In the genomic region with DNA sequence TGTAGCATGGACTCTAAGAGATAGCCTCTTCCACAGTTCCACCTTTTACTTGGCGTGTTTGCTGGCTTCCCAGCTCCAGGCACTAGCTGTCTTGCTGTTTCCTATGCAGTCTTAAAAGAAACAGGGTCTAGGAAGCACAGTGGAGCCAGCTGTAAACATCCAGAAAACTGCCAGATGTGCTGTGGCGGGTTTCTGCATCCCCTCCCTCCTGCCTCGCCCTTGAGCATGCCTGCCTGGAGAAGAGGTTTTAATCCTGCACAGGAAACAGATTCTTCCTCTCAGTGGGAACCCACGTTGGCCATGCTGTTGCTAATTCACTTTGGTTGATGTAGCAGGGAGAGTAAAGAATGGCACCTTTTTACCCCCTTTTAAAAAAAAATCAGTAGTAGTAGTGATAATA, we compare ENCODE assay signal across 17 cellular contexts.
A peak's percentile ranks its signal among the peaks of the same experiment; 100 is the strongest.
DNase-seq lines count a peak whose midpoint lies in the region; ATAC-seq, FAIRE-seq and TF ChIP-seq lines count a peak whose summit lies in the region.
"Had no signal": no experiment of that assay in that cellular context is flagged by ENCODE, and none has a peak within 500 bp of the region (broad histone marks: within the 10 kb centered on the region; RNA-seq: fewer than 3 reads in every experiment).

No MANE protein-coding gene starts in this region.

- no peaks in the 10 kb centered on the region for H3K79me2 ChIP-seq in neural progenitor cell (ENCODE audit: low read depth)

- H3K4me1 ChIP-seq in neural progenitor cell (peaks cover 6% of the 10 kb centered on the region), right lobe of liver (peaks cover 0 to 15% (median 0%) of the 10 kb centered on the region in 4 donors)
- H3K4me1 ChIP-seq: BLaER1, Caco-2 had no signal

- H3K4me3 ChIP-seq in bronchial epithelial cell (ENCODE audit: low read depth, low read length) (no peak overlapping the region), neural progenitor cell (no peak overlapping the region), right lobe of liver (no peak overlapping the region)
- H3K4me3 ChIP-seq: BLaER1, GM12878, K562 had no signal

- H3K4me2 ChIP-seq in neural progenitor cell, result no peak overlapping the region
- H3K4me2 ChIP-seq: BLaER1 had no signal

- DNase-seq in GDM1 (lab: John Stamatoyannopoulos, UW) (peak; percentile 52), Kasumi-1 (lab: John Stamatoyannopoulos, UW) (peak; percentile 21 to 38), bronchial epithelial cell (ENCODE audit: low read depth) (no peak), neural progenitor cell (ENCODE audit: low spot score) (peak; percentile 9), right lobe of liver (no peak), nephron progenitor cell (no peak)
- DNase-seq: AML-193; Caco-2; CD8-positive, alpha-beta memory T cell; DMS53; HCEC 1CT; HFFc6 had no signal

- H3K9me3 Mint-ChIP-seq in neural progenitor cell (no peaks in the 10 kb centered on the region), nephron progenitor cell (no peaks in the 10 kb centered on the region)
- H3K9me3 Mint-ChIP-seq: CD8-positive, alpha-beta memory T cell; HFFc6 had no signal

- H3K4me1 Mint-ChIP-seq in neural progenitor cell, result peaks cover 5% of the 10 kb centered on the region
- peaks cover 14% of the 10 kb centered on the region for H3K4me1 Mint-ChIP-seq in nephron progenitor cell
- H3K4me1 Mint-ChIP-seq: CD8-positive, alpha-beta memory T cell had no signal

- H3K9ac ChIP-seq in neural progenitor cell, result no peak overlapping the region
- H3K9ac ChIP-seq: BLaER1 had no signal

- H3K36me3 Mint-ChIP-seq in neural progenitor cell (no peaks in the 10 kb centered on the region), nephron progenitor cell (ENCODE audit: low read depth) (no peaks in the 10 kb centered on the region)
- H3K36me3 Mint-ChIP-seq: CD8-positive, alpha-beta memory T cell had no signal

- no peaks in the 10 kb centered on the region for H3F3A ChIP-seq in neural progenitor cell (ENCODE audit: low read depth)

- no peaks in the 10 kb centered on the region for H3K9me3 ChIP-seq in neural progenitor cell (ENCODE audit: low read depth)
- H3K9me3 ChIP-seq in right lobe of liver, result no peaks in the 10 kb centered on the region
- H3K9me3 ChIP-seq: BLaER1, Caco-2 had no signal

- no peaks in the 10 kb centered on the region for H3K27me3 Mint-ChIP-seq in neural progenitor cell (ENCODE audit: insufficient read depth, low read depth)
- H3K27me3 Mint-ChIP-seq in nephron progenitor cell (ENCODE audit: low read depth, poor library complexity), result no peaks in the 10 kb centered on the region
- H3K27me3 Mint-ChIP-seq: CD8-positive, alpha-beta memory T cell had no signal

- intact Hi-C loops in right lobe of liver (cut with DNase I), result no loop called here

- no peak overlapping the region for H2AFZ ChIP-seq in neural progenitor cell (replicated peaks)

- H3K27ac Mint-ChIP-seq in neural progenitor cell (no peak overlapping the region), nephron progenitor cell (no peak overlapping the region)
- H3K27ac Mint-ChIP-seq: CD8-positive, alpha-beta memory T cell; HFFc6 had no signal

- TF ChIP-seq POLR2A in right lobe of liver (IDR thresholded peaks at IDR 0.05), result no peak

- H4K20me1 ChIP-seq in neural progenitor cell (ENCODE audit: low read depth), result no peaks in the 10 kb centered on the region
- H4K20me1 ChIP-seq: BLaER1 had no signal

- ATAC-seq in HG02798 (IDR thresholded peaks at IDR 0.05; ENCODE audit: poor library complexity, unreplicated experiment) (no peak), right lobe of liver (no peak)
- ATAC-seq: GM12878, K562 had no signal

- no peak overlapping the region for H3K4me3 Mint-ChIP-seq in neural progenitor cell
- no peak overlapping the region for H3K4me3 Mint-ChIP-seq in nephron progenitor cell
- H3K4me3 Mint-ChIP-seq: CD8-positive, alpha-beta memory T cell; HFFc6 had no signal

- H3K27ac ChIP-seq in neural progenitor cell, result no peak overlapping the region
- no peak overlapping the region for H3K27ac ChIP-seq in right lobe of liver
- H3K27ac ChIP-seq: BLaER1 had no signal

- H3K36me3 ChIP-seq in bronchial epithelial cell (ENCODE audit: control insufficient read depth, insufficient read depth, low read length), result no peaks in the 10 kb centered on the region
- H3K36me3 ChIP-seq in neural progenitor cell, result no peaks in the 10 kb centered on the region
- H3K36me3 ChIP-seq in right lobe of liver, result no peaks in the 10 kb centered on the region
- H3K36me3 ChIP-seq: BLaER1 had no signal

- 53% methylated on average over 4 of the region's 4 CpGs for WGBS in right lobe of liver (ENCODE audit: insufficient coverage, low coverage, low lambda C conversion rate, missing lambda C conversion rate)

- TF ChIP-seq CTCF in bronchial epithelial cell (IDR thresholded peaks at IDR 0.05; ENCODE audit: insufficient read depth, low read length, severe bottlenecking) (no peak), neural progenitor cell (IDR thresholded peaks at IDR 0.05) (no peak), right lobe of liver (IDR thresholded peaks at IDR 0.05) (no peak), nephron progenitor cell (IDR thresholded peaks at IDR 0.05) (no peak)

- FAIRE-seq in bronchial epithelial cell (lab: Jason Lieb, UNC), result peak; percentile 83
- FAIRE-seq: GM12878, H1, K562 had no signal

- H3K27me3 ChIP-seq in bronchial epithelial cell (ENCODE audit: control insufficient read depth, insufficient read depth, low read length) (no peaks in the 10 kb centered on the region), neural progenitor cell (no peaks in the 10 kb centered on the region), right lobe of liver (no peaks in the 10 kb centered on the region)
- H3K27me3 ChIP-seq: BLaER1 had no signal

Comparison
In these comparisons a context has a peak if more than half of its experiments do, and no peak if none do; other contexts are left out.
1. DNase-seq: peak in GDM1 (single experiment), Kasumi-1 (2 of 2) and neural progenitor cell (single experiment); none in bronchial epithelial cell (single experiment), right lobe of liver (0 of 3) and nephron progenitor cell (single experiment).